Comparison of ENCODE assay signal across 23 cellular contexts in the genomic region with DNA sequence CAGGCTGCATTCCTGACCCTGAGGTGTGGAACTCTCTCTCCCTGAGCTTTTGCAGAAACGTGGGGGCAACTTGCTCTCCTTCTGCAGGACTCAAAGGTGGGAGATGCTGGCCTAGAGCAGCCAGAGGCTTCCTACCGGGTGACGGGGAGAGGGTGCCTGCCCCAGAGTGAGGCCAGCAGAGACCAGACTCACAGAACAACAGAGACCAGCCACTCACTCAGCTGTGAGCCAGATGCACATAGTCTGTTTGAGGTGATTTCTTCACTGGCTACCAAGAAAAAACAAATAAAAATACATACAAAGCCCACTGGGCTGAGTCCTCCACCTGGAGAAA.
"Had no signal": no experiment of that assay in that cellular context is flagged by ENCODE, and none has a peak within 500 bp of the region (broad histone marks: within the 10 kb centered on the region; RNA-seq: fewer than 3 reads in every experiment).

No MANE protein-coding gene starts in this region.

- ATAC-seq: activated CD8-positive, alpha-beta memory T cell treated with anti-CD3 and anti-CD28 coated beads, Interleukin-2, amount 10 ng/mL, durations not matched to agents 7 days and 5 days had no signal

- H3K4me1 ChIP-seq: breast epithelium had no signal

- H3K27me3 ChIP-seq: breast epithelium, MG63 had no signal

- H3K36me3 ChIP-seq: breast epithelium, MG63 had no signal

- H3K9me3 ChIP-seq: breast epithelium, MG63 had no signal

- DNase-seq: activated B cell treated with CpG ODN at 0.5 μM for 24 hours; activated CD4-positive, alpha-beta T cell treated with anti-CD3 and anti-CD28 coated beads for 1 hour; activated CD4-positive, alpha-beta T cell treated with anti-CD3 and anti-CD28 coated beads, Interleukin-2, amount 10 ng/mL, durations not matched to agents 24 days and 14 days; activated CD4-positive, alpha-beta T cell treated with anti-CD3 and anti-CD28 coated beads, Interleukin-2, amount 50 U/mL, for 48 hours; activated CD8-positive, alpha-beta memory T cell treated with anti-CD3 and anti-CD28 coated beads, Interleukin-2, amount 10 ng/mL, durations not matched to agents 7 days and 5 days; activated effector memory CD4-positive, alpha-beta T cell treated with Interleukin-2 at 50 U/mL for 16 hours; activated naive CD4-positive, alpha-beta T cell; activated T-cell treated with anti-CD3 and anti-CD28 coated beads, Interleukin-2, amount 50 U/mL, for 24 hours; central memory CD4-positive, alpha-beta T cell; MG63; MV-4-11; NCI-H1092 treated with DMSO at 0.1 percent for 48 hours; NCI-H1417 treated with DMSO at 0.1 percent for 48 hours; NCI-H1694; NCI-H2029 treated with DMSO at 0.1 percent for 48 hours; NCI-H345; NCI-H510A; NCI-H526 treated with DMSO at 0.1 percent for 48 hours; NCI-H82; NK-92 treated with Interleukin-12 subunit alpha and Interleukin-12 subunit beta, amount 100 ng/mL, for 24 hours; SHP77 treated with DMSO at 0.1 percent for 48 hours; T-helper 1 cell had no signal

- H3K4me3 ChIP-seq: breast epithelium, MG63 had no signal

- H3K27ac ChIP-seq: breast epithelium had no signal
